ENCODE assay signal across 13 cellular contexts in the genomic region with DNA sequence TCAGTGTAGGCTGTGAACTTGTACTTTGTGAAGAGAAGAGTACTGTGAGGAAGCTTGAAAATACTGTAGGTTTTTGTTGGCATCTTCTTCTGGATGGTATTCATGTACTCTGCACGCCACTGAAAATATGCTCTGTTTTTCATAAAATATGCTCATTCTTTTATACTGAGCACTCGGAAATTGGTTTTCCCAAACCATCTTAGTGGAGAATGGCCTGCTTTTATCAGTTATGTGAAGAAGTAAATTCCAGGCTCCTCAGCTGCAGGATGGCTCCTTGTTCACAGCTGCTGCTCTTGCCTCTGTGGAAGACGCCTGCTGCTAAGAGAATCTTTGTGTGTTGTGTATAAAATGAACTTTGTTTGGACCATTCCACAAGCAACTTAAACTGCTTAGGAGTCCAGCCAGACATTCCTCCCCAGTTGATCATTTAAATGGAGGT.
A peak's percentile ranks its signal among the peaks of the same experiment; 100 is the strongest.
DNase-seq lines count a peak whose midpoint lies in the region; TF ChIP-seq lines count a peak whose summit lies in the region.
"Had no signal": no experiment of that assay in that cellular context is flagged by ENCODE, and none has a peak within 500 bp of the region (broad histone marks: within the 10 kb centered on the region; RNA-seq: fewer than 3 reads in every experiment).

No MANE protein-coding gene starts in this region.

- H2BK12ac ChIP-seq in mesenchymal stem cell (ENCODE audit: low read length in 2 of 2), result no peak overlapping the region

- H3K27ac Mint-ChIP-seq in HFFc6, result peak overlapping the region; percentile 51
- H3K27ac Mint-ChIP-seq: activated CD4-positive, alpha-beta T cell treated with anti-CD3 and anti-CD28 coated beads, Interleukin-2, amount 10 ng/mL, durations not matched to agents 24 days and 14 days; activated naive CD8-positive, alpha-beta T cell treated with anti-CD3 and anti-CD28 coated beads, Interleukin-2, amount 10 ng/mL, durations not matched to agents 7 days and 5 days had no signal

- H3K36me3 ChIP-seq in mesenchymal stem cell (ENCODE audit: control insufficient read depth in 1 of 2, insufficient read depth in 2 of 2, low read depth in 1 of 2, low read length in 2 of 2), result no peaks in the 10 kb centered on the region
- no peaks in the 10 kb centered on the region for H3K36me3 ChIP-seq in tibial artery

- H3K4me3 ChIP-seq in mesenchymal stem cell (ENCODE audit: insufficient read depth in 1 of 2, low read depth in 1 of 2, low read length in 2 of 2), result no peak overlapping the region
- no peak overlapping the region for H3K4me3 ChIP-seq in tibial artery

- H3K18ac ChIP-seq in mesenchymal stem cell (ENCODE audit: low read depth in 1 of 2, low read length in 2 of 2), result no peak overlapping the region

- DNase-seq in HFFc6 (no peak), brain pericyte (ENCODE audit: low read depth, low spot score) (peak; percentile 36), mesenchymal stem cell (peak; percentile 37), tibial artery (no peak), SIG-M5 (lab: John Stamatoyannopoulos, UW) (no peak)
- no peak for DNase-seq in activated naive CD4-positive, alpha-beta T cell (lab: John Stamatoyannopoulos, UW)
- DNase-seq in stimulated activated CD4-positive, alpha-beta T cell treated with anti-CD3 and anti-CD28 coated beads, Interleukin-12 subunit alpha, Interleukin-12 subunit beta, amount 100 ng/mL, for 4 hours, result no peak
- DNase-seq: activated CD4-positive, alpha-beta T cell treated with anti-CD3 and anti-CD28 coated beads, Interleukin-2, amount 10 ng/mL, durations not matched to agents 24 days and 14 days; activated naive CD8-positive, alpha-beta T cell treated with anti-CD3 and anti-CD28 coated beads, Interleukin-2, amount 10 ng/mL, durations not matched to agents 7 days and 5 days; activated T-cell treated with anti-CD3 and anti-CD28 coated beads for 4 hours; dermis blood vessel endothelial cell; NCI-H2171; nucleus accumbens had no signal

- no peak overlapping the region for H2BK5ac ChIP-seq in mesenchymal stem cell (ENCODE audit: low read depth, low read length, poor library complexity, severe bottlenecking)

- no peaks in the 10 kb centered on the region for H3K4me1 ChIP-seq in mesenchymal stem cell (ENCODE audit: control insufficient read depth, insufficient read depth, low read depth, low read length)
- peaks cover 0 to 94% (median 48%) of the 10 kb centered on the region in 4 donors for H3K4me1 ChIP-seq in tibial artery

- no peaks in the 10 kb centered on the region for H3K9me3 ChIP-seq in mesenchymal stem cell (ENCODE audit: control insufficient read depth, low read length)
- no peaks in the 10 kb centered on the region for H3K9me3 ChIP-seq in tibial artery

- H3K27ac ChIP-seq in mesenchymal stem cell (ENCODE audit: low read length, poor library complexity, severe bottlenecking), result no peak overlapping the region
- peak overlapping the region; percentile 33 to 58 for H3K27ac ChIP-seq in tibial artery

- no peak overlapping the region for H3K4me2 ChIP-seq in mesenchymal stem cell (ENCODE audit: low read length, poor library complexity, severe bottlenecking)

- no peaks in the 10 kb centered on the region for H3K9me3 Mint-ChIP-seq in HFFc6
- H3K9me3 Mint-ChIP-seq: activated CD4-positive, alpha-beta T cell treated with anti-CD3 and anti-CD28 coated beads, Interleukin-2, amount 10 ng/mL, durations not matched to agents 24 days and 14 days had no signal

- H3K27me3 ChIP-seq in mesenchymal stem cell (ENCODE audit: control insufficient read depth in 1 of 2, insufficient read depth in 1 of 2, low read length in 2 of 2) (no peaks in the 10 kb centered on the region), tibial artery (no peaks in the 10 kb centered on the region)

- peak overlapping the region; percentile 60 for H3K4me3 Mint-ChIP-seq in HFFc6
- H3K4me3 Mint-ChIP-seq: activated CD4-positive, alpha-beta T cell treated with anti-CD3 and anti-CD28 coated beads, Interleukin-2, amount 10 ng/mL, durations not matched to agents 24 days and 14 days; activated naive CD8-positive, alpha-beta T cell treated with anti-CD3 and anti-CD28 coated beads, Interleukin-2, amount 10 ng/mL, durations not matched to agents 7 days and 5 days had no signal

- peaks cover 57% of the 10 kb centered on the region for H3K4me1 Mint-ChIP-seq in HFFc6 (ENCODE audit: low read depth)

- H2AFZ ChIP-seq in mesenchymal stem cell (ENCODE audit: low read depth, low read length), result no peak overlapping the region

- no peaks in the 10 kb centered on the region for H3K27me3 Mint-ChIP-seq in HFFc6 (ENCODE audit: insufficient read depth)
- H3K27me3 Mint-ChIP-seq: activated CD4-positive, alpha-beta T cell treated with anti-CD3 and anti-CD28 coated beads, Interleukin-2, amount 10 ng/mL, durations not matched to agents 24 days and 14 days; activated naive CD8-positive, alpha-beta T cell treated with anti-CD3 and anti-CD28 coated beads, Interleukin-2, amount 10 ng/mL, durations not matched to agents 7 days and 5 days had no signal

- H3K79me1 ChIP-seq in mesenchymal stem cell (replicated peaks; ENCODE audit: low read length, poor library complexity, severe bottlenecking), result peaks cover 15% of the 10 kb centered on the region

- no peak overlapping the region for H3K23ac ChIP-seq in mesenchymal stem cell (ENCODE audit: low read length in 2 of 2)

- no peak overlapping the region for H2BK120ac ChIP-seq in mesenchymal stem cell (ENCODE audit: low read depth, low read length)

- H2BK15ac ChIP-seq in mesenchymal stem cell (ENCODE audit: low read depth, poor library complexity, severe bottlenecking), result no peak overlapping the region

- H4K91ac ChIP-seq in mesenchymal stem cell (ENCODE audit: low read length), result no peak overlapping the region

- TF ChIP-seq CTCF in HFFc6 (IDR thresholded peaks at IDR 0.05) (no peak), tibial artery (IDR thresholded peaks at IDR 0.05) (no peak)

- no peak overlapping the region for H3K9ac ChIP-seq in mesenchymal stem cell (ENCODE audit: low read length)

- H2AK5ac ChIP-seq in mesenchymal stem cell (ENCODE audit: low read length, severe bottlenecking), result no peak overlapping the region

- H3K14ac ChIP-seq in mesenchymal stem cell (ENCODE audit: low read length in 2 of 2), result no peak overlapping the region

- 66% methylated on average over 2 of the region's 3 CpGs for WGBS in mesenchymal stem cell

- H3K4ac ChIP-seq in mesenchymal stem cell (ENCODE audit: low read depth in 1 of 2, low read length in 2 of 2), result no peak overlapping the region

- intact Hi-C loops in tibial artery (cut with DNase I; ENCODE audit: low total_unique reads), result no loop called here

- H4K8ac ChIP-seq in mesenchymal stem cell (ENCODE audit: low read length), result no peak overlapping the region

- H3K36me3 Mint-ChIP-seq in HFFc6 (ENCODE audit: low read depth), result peaks cover 29% of the 10 kb centered on the region

Comparison
In these comparisons a context has a peak if more than half of its experiments do, and no peak if none do; other contexts are left out.
1. DNase-seq: peak in brain pericyte (single experiment) and mesenchymal stem cell (single experiment); none in HFFc6 (single experiment), tibial artery (0 of 2), activated naive CD4-positive, alpha-beta T cell (0 of 4), SIG-M5 (single experiment) and stimulated activated CD4-positive, alpha-beta T cell treated with anti-CD3 and anti-CD28 coated beads, Interleukin-12 subunit alpha, Interleukin-12 subunit beta, amount 100 ng/mL, for 4 hours (single experiment).